ENCODE assay signal across 1 cellular context in the genomic region with DNA sequence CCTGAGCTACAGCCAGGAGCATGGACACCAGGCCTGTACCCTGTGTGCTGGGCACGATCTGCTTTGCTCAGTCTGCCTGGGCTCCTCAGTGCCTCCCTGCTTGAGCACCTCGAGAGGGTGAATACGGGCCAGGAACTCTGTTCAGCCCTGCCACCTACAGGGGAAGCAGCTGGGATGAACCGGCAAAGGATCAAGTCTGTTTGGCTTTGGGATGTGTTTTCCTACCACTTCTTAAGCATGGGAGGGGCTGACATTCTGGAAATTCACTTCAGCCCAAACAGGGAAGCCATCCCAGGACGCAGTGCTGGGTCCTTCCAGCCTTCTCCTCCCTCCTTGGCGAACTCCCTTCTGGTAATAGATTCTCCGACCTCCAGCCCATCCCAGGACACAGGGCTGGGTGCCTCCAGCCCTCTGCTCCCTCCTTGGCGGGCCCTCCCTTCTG.
TF ChIP-seq lines count a peak whose summit lies in the region.

No MANE protein-coding gene starts in this region.

TF ChIP-seq in HCT116, 20 proteins besides CTCF, POLR2A, EP300 and RAD21 (continued from another document):
- TF ChIP-seq, protein P1, sequence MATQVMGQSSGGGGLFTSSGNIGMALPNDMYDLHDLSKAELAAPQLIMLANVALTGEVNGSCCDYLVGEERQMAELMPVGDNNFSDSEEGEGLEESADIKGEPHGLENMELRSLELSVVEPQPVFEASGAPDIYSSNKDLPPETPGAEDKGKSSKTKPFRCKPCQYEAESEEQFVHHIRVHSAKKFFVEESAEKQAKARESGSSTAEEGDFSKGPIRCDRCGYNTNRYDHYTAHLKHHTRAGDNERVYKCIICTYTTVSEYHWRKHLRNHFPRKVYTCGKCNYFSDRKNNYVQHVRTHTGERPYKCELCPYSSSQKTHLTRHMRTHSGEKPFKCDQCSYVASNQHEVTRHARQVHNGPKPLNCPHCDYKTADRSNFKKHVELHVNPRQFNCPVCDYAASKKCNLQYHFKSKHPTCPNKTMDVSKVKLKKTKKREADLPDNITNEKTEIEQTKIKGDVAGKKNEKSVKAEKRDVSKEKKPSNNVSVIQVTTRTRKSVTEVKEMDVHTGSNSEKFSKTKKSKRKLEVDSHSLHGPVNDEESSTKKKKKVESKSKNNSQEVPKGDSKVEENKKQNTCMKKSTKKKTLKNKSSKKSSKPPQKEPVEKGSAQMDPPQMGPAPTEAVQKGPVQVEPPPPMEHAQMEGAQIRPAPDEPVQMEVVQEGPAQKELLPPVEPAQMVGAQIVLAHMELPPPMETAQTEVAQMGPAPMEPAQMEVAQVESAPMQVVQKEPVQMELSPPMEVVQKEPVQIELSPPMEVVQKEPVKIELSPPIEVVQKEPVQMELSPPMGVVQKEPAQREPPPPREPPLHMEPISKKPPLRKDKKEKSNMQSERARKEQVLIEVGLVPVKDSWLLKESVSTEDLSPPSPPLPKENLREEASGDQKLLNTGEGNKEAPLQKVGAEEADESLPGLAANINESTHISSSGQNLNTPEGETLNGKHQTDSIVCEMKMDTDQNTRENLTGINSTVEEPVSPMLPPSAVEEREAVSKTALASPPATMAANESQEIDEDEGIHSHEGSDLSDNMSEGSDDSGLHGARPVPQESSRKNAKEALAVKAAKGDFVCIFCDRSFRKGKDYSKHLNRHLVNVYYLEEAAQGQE (IDR thresholded peaks at IDR 0.05; ENCODE audit: low read depth) = no peak
- TF ChIP-seq EGR1 (IDR thresholded peaks at IDR 0.05; ENCODE audit: low read depth) = no peak
- TF ChIP-seq CBX3 (IDR thresholded peaks at IDR 0.05; ENCODE audit: low read depth) = no peak
- TF ChIP-seq ELF1 (IDR thresholded peaks at IDR 0.05; ENCODE audit: borderline replicate concordance, low read depth) = no peak
- TF ChIP-seq, protein P2, sequence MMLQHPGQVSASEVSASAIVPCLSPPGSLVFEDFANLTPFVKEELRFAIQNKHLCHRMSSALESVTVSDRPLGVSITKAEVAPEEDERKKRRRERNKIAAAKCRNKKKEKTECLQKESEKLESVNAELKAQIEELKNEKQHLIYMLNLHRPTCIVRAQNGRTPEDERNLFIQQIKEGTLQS (IDR thresholded peaks at IDR 0.05) = no peak
